In genomic region chr20:34316191-34316814, GRCh38 we compare ENCODE assay signal across 2 cellular contexts.
TF ChIP-seq lines count a peak whose summit lies in the region.

No MANE protein-coding gene starts in this region.

TF ChIP-seq in SK-N-SH, 30 proteins besides CTCF, POLR2A, EP300 and RAD21:
- TF ChIP-seq ZBTB33 (IDR thresholded peaks at IDR 0.05; ENCODE audit: borderline replicate concordance, low read depth) (no peak), YY1 (IDR thresholded peaks at IDR 0.05; ENCODE audit: low read depth) (no peak), GATA2 (CRISPR knock-in tag; IDR thresholded peaks at IDR 0.05) (no peak), JUND (IDR thresholded peaks at IDR 0.05) (peak; percentile 14; the same call in 1 of the 2 replicates), REST (IDR thresholded peaks at IDR 0.05; ENCODE audit: low read depth, low read length) (no peak), MEF2A (IDR thresholded peaks at IDR 0.05; ENCODE audit: borderline replicate concordance, low read depth) (no peak)

TF ChIP-seq in SK-N-SH treated with all-trans-retinoic acid at 6 μM for 48 hours, 23 proteins besides CTCF, POLR2A, EP300 and RAD21 (continued from another document):
- TF ChIP-seq OSR1 (CRISPR knock-in tag; IDR thresholded peaks at IDR 0.05), result no peak
